Comparison of ENCODE assay signal across 1 cellular context in the genomic region with DNA sequence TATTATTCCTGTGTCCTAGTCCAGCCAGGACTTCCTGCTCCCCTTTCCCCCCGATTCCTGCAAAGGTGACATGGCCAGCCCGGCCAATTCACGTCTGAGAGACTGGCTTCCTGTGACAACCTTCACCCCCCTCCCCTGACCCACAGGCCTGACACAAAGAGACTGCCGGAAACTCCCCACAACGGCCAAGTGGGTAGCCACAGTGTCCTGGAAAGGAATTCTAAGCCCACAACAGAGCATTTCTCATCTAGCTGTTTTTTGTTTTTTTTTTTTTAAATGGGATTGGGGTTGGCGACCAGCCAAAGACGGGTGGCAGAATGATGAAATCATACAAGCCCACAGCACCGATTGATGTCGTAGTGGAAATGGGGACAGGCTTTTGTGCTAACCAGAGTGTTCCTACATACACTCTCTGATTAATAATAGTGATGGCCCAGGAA.
TF ChIP-seq lines count a peak whose summit lies in the region.

No MANE protein-coding gene starts in this region.

TF ChIP-seq in IMR-90, 13 proteins besides CTCF, POLR2A, EP300 and RAD21:
- TF ChIP-seq CEBPB (IDR thresholded peaks at IDR 0.05; ENCODE audit: low read depth, low read length) (peak; percentile 75), CHD1 (IDR thresholded peaks at IDR 0.05; ENCODE audit: low read depth, low read length) (no peak)
